ENCODE assay signal across 2 cellular contexts in the genomic region with DNA sequence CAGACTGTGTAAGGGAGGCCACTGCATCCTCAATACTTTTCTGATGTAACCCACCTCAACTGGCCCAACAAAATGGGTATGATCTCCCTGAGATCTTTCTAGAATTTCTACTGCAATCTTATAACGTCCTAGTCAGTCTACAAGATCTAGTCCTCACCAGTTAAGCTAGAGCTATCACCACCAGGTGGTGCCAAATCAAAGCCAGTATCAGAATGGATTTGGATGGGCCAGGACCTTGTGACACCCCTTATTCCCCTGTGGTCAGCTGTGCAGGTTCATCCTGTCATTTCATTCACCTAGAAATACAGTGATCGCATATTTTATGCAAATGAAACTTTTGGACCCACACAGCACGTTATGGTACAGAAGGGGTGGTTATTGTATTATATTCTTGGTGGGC.
TF ChIP-seq lines count a peak whose summit lies in the region.

No MANE protein-coding gene starts in this region.

TF ChIP-seq in GM12878, 131 proteins besides CTCF, POLR2A, EP300 and RAD21 (continued from another document and continues in another):
- TF ChIP-seq, protein P1, sequence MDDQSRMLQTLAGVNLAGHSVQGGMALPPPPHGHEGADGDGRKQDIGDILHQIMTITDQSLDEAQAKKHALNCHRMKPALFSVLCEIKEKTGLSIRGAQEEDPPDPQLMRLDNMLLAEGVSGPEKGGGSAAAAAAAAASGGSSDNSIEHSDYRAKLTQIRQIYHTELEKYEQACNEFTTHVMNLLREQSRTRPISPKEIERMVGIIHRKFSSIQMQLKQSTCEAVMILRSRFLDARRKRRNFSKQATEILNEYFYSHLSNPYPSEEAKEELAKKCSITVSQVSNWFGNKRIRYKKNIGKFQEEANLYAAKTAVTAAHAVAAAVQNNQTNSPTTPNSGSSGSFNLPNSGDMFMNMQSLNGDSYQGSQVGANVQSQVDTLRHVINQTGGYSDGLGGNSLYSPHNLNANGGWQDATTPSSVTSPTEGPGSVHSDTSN (IDR thresholded peaks at IDR 0.05; ENCODE audit: insufficient replicate concordance, low read depth, low read length) = no peak
- TF ChIP-seq BCL11A (IDR thresholded peaks at IDR 0.05; ENCODE audit: low read depth, low read length) (no peak), NBN (IDR thresholded peaks at IDR 0.05) (no peak), SUPT20H (IDR thresholded peaks at IDR 0.05; ENCODE audit: borderline replicate concordance, control insufficient read depth, low read depth, low read length) (no peak), SMARCA5 (IDR thresholded peaks at IDR 0.05) (peak; percentile 27; the same call in 1 of the 2 replicates), IKZF2 (IDR thresholded peaks at IDR 0.05) (no peak), YY1 (IDR thresholded peaks at IDR 0.05; ENCODE audit: low read depth, low read length) (0 out of 2 replicates have a peak, but pooled peaks have one; percentile 11), NR2C2 (IDR thresholded peaks at IDR 0.05; ENCODE audit: borderline replicate concordance, control insufficient read depth, insufficient read length, low read depth) (no peak), RBBP5 (conservative IDR thresholded peaks at IDR 0.05) (no peak), RFX5 (IDR thresholded peaks at IDR 0.05; ENCODE audit: low read depth, low read length) (no peak), STAT3 (IDR thresholded peaks at IDR 0.05; ENCODE audit: low read depth, low read length) (no peak)
- TF ChIP-seq, protein P2, sequence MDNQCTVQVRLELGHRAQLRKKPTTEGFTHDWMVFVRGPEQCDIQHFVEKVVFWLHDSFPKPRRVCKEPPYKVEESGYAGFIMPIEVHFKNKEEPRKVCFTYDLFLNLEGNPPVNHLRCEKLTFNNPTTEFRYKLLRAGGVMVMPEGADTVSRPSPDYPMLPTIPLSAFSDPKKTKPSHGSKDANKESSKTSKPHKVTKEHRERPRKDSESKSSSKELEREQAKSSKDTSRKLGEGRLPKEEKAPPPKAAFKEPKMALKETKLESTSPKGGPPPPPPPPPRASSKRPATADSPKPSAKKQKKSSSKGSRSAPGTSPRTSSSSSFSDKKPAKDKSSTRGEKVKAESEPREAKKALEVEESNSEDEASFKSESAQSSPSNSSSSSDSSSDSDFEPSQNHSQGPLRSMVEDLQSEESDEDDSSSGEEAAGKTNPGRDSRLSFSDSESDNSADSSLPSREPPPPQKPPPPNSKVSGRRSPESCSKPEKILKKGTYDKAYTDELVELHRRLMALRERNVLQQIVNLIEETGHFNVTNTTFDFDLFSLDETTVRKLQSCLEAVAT (IDR thresholded peaks at IDR 0.05) = no peak
- TF ChIP-seq, protein P3, sequence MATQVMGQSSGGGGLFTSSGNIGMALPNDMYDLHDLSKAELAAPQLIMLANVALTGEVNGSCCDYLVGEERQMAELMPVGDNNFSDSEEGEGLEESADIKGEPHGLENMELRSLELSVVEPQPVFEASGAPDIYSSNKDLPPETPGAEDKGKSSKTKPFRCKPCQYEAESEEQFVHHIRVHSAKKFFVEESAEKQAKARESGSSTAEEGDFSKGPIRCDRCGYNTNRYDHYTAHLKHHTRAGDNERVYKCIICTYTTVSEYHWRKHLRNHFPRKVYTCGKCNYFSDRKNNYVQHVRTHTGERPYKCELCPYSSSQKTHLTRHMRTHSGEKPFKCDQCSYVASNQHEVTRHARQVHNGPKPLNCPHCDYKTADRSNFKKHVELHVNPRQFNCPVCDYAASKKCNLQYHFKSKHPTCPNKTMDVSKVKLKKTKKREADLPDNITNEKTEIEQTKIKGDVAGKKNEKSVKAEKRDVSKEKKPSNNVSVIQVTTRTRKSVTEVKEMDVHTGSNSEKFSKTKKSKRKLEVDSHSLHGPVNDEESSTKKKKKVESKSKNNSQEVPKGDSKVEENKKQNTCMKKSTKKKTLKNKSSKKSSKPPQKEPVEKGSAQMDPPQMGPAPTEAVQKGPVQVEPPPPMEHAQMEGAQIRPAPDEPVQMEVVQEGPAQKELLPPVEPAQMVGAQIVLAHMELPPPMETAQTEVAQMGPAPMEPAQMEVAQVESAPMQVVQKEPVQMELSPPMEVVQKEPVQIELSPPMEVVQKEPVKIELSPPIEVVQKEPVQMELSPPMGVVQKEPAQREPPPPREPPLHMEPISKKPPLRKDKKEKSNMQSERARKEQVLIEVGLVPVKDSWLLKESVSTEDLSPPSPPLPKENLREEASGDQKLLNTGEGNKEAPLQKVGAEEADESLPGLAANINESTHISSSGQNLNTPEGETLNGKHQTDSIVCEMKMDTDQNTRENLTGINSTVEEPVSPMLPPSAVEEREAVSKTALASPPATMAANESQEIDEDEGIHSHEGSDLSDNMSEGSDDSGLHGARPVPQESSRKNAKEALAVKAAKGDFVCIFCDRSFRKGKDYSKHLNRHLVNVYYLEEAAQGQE (IDR thresholded peaks at IDR 0.05; ENCODE audit: low read depth, low read length) = no peak
- TF ChIP-seq, protein P4, sequence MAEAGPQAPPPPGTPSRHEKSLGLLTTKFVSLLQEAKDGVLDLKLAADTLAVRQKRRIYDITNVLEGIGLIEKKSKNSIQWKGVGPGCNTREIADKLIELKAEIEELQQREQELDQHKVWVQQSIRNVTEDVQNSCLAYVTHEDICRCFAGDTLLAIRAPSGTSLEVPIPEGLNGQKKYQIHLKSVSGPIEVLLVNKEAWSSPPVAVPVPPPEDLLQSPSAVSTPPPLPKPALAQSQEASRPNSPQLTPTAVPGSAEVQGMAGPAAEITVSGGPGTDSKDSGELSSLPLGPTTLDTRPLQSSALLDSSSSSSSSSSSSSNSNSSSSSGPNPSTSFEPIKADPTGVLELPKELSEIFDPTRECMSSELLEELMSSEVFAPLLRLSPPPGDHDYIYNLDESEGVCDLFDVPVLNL (IDR thresholded peaks at IDR 0.05; ENCODE audit: low read depth, low read length) = no peak
- TF ChIP-seq, protein P5, sequence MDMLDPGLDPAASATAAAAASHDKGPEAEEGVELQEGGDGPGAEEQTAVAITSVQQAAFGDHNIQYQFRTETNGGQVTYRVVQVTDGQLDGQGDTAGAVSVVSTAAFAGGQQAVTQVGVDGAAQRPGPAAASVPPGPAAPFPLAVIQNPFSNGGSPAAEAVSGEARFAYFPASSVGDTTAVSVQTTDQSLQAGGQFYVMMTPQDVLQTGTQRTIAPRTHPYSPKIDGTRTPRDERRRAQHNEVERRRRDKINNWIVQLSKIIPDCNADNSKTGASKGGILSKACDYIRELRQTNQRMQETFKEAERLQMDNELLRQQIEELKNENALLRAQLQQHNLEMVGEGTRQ (IDR thresholded peaks at IDR 0.05; ENCODE audit: borderline replicate concordance, low read depth, low read length) = no peak
- TF ChIP-seq, protein P6, sequence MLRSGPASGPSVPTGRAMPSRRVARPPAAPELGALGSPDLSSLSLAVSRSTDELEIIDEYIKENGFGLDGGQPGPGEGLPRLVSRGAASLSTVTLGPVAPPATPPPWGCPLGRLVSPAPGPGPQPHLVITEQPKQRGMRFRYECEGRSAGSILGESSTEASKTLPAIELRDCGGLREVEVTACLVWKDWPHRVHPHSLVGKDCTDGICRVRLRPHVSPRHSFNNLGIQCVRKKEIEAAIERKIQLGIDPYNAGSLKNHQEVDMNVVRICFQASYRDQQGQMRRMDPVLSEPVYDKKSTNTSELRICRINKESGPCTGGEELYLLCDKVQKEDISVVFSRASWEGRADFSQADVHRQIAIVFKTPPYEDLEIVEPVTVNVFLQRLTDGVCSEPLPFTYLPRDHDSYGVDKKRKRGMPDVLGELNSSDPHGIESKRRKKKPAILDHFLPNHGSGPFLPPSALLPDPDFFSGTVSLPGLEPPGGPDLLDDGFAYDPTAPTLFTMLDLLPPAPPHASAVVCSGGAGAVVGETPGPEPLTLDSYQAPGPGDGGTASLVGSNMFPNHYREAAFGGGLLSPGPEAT (IDR thresholded peaks at IDR 0.05; ENCODE audit: low read depth) = no peak

TF ChIP-seq in liver, 16 proteins besides CTCF, POLR2A, EP300 and RAD21 (continued from another document):
- no peak for TF ChIP-seq HNF4A (conservative IDR thresholded peaks at IDR 0.05)
- no peak for TF ChIP-seq FOXA1 (IDR thresholded peaks at IDR 0.05)
- TF ChIP-seq NR2F2 (IDR thresholded peaks at IDR 0.05) = no peak
- TF ChIP-seq, protein P3 (IDR thresholded peaks at IDR 0.05) = no peak
- TF ChIP-seq, protein P7, sequence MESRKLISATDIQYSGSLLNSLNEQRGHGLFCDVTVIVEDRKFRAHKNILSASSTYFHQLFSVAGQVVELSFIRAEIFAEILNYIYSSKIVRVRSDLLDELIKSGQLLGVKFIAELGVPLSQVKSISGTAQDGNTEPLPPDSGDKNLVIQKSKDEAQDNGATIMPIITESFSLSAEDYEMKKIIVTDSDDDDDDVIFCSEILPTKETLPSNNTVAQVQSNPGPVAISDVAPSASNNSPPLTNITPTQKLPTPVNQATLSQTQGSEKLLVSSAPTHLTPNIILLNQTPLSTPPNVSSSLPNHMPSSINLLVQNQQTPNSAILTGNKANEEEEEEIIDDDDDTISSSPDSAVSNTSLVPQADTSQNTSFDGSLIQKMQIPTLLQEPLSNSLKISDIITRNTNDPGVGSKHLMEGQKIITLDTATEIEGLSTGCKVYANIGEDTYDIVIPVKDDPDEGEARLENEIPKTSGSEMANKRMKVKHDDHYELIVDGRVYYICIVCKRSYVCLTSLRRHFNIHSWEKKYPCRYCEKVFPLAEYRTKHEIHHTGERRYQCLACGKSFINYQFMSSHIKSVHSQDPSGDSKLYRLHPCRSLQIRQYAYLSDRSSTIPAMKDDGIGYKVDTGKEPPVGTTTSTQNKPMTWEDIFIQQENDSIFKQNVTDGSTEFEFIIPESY (IDR thresholded peaks at IDR 0.05) = no peak
- TF ChIP-seq HNF4G (IDR thresholded peaks at IDR 0.05) = no peak
